26 cellular contexts compared by ENCODE assay signal in genomic region chr5:80941496-80941895, GRCh38.
"Had no signal": no experiment of that assay in that cellular context is flagged by ENCODE, and none has a peak within 500 bp of the region (broad histone marks: within the 10 kb centered on the region; RNA-seq: fewer than 3 reads in every experiment).

No MANE protein-coding gene starts in this region.

- DNase-seq: activated CD4-positive, alpha-beta memory T cell treated with anti-CD3 and anti-CD28 coated beads for 36 hours; activated CD4-positive, alpha-beta T cell treated with anti-CD3 and anti-CD28 coated beads, Interleukin-2, amount 10 ng/mL, durations not matched to agents 24 days and 14 days; activated CD4-positive, CD25-positive, alpha-beta regulatory T cell treated with anti-CD3 and anti-CD28 coated beads, Interleukin-2, amount 50 U/mL, for 72 hours; activated CD8-positive, alpha-beta memory T cell treated with anti-CD3 and anti-CD28 coated beads, Interleukin-2, amount 50 U/mL, for 4 hours; activated effector memory CD4-positive, alpha-beta T cell treated with anti-CD3 and anti-CD28 coated beads, Interleukin-2, amount 50 U/mL, for 16 hours; activated naive CD4-positive, alpha-beta T cell treated with anti-CD3 and anti-CD28 coated beads for 36 hours; activated naive CD8-positive, alpha-beta T cell treated with anti-CD3 and anti-CD28 coated beads for 36 hours; activated T-cell treated with anti-CD3 and anti-CD28 coated beads, Interleukin-2, amount 50 U/mL, for 1 hour; adrenal gland; aorta; body of pancreas; foreskin melanocyte; left colon; naive thymus-derived CD8-positive, alpha-beta T cell; nucleus accumbens; pancreas; right cardiac atrium; stimulated activated CD4-positive, alpha-beta T cell treated with anti-CD3 and anti-CD28 coated beads, Interleukin-15, amount 100 ng/mL, for 24 hours; stimulated activated naive CD4-positive, alpha-beta T cell; T-helper 17 cell; tibial artery had no signal

- H3K36me3 ChIP-seq: adrenal gland, esophagus muscularis mucosa, pancreas, suprapubic skin, tibial artery had no signal

- H3K36me3 Mint-ChIP-seq: activated CD4-positive, alpha-beta memory T cell treated with anti-CD3 and anti-CD28 coated beads for 36 hours; activated naive CD8-positive, alpha-beta T cell treated with anti-CD3 and anti-CD28 coated beads for 36 hours had no signal

- H3K4me1 ChIP-seq: adrenal gland, body of pancreas, esophagus muscularis mucosa, pancreas, suprapubic skin, tibial artery had no signal

- H3K4me3 Mint-ChIP-seq: activated CD4-positive, alpha-beta memory T cell treated with anti-CD3 and anti-CD28 coated beads for 36 hours; activated CD4-positive, alpha-beta T cell treated with anti-CD3 and anti-CD28 coated beads, Interleukin-2, amount 10 ng/mL, durations not matched to agents 24 days and 14 days; activated naive CD4-positive, alpha-beta T cell treated with anti-CD3 and anti-CD28 coated beads for 36 hours; activated naive CD8-positive, alpha-beta T cell treated with anti-CD3 and anti-CD28 coated beads for 36 hours; activated T-helper 1 cell treated with anti-CD3 and anti-CD28 coated beads, Interleukin-12 subunit alpha, Interleukin-12 subunit beta, Interleukin-2, Interleukin-4 antibody, amounts not matched to agents 30 ng/mL and 10 ng/mL and 1 ng/mL, durations not matched to agents 14 hours and 24 hours and 36 hours; memory B cell; naive thymus-derived CD8-positive, alpha-beta T cell; neural crest cell; T-helper 17 cell had no signal

- H3K27me3 Mint-ChIP-seq: activated CD4-positive, alpha-beta memory T cell treated with anti-CD3 and anti-CD28 coated beads for 36 hours; activated naive CD8-positive, alpha-beta T cell treated with anti-CD3 and anti-CD28 coated beads for 36 hours; naive thymus-derived CD8-positive, alpha-beta T cell; T-helper 17 cell had no signal

- H3K27ac ChIP-seq: adrenal gland, body of pancreas, esophagus muscularis mucosa, pancreas, suprapubic skin, tibial artery had no signal

- H3K9me3 ChIP-seq: adrenal gland, body of pancreas, pancreas, suprapubic skin, tibial artery had no signal

- H3K4me1 Mint-ChIP-seq: memory B cell, neural crest cell, T-helper 17 cell had no signal

- H3K27me3 ChIP-seq: adrenal gland, body of pancreas, esophagus muscularis mucosa, pancreas, suprapubic skin, tibial artery had no signal

- H3K4me3 ChIP-seq: adrenal gland, body of pancreas, esophagus muscularis mucosa, pancreas, suprapubic skin, tibial artery had no signal

- H3K27ac Mint-ChIP-seq: activated CD4-positive, alpha-beta memory T cell treated with anti-CD3 and anti-CD28 coated beads for 36 hours; activated CD4-positive, alpha-beta T cell treated with anti-CD3 and anti-CD28 coated beads, Interleukin-2, amount 10 ng/mL, durations not matched to agents 24 days and 14 days; activated naive CD4-positive, alpha-beta T cell treated with anti-CD3 and anti-CD28 coated beads for 36 hours; activated naive CD8-positive, alpha-beta T cell treated with anti-CD3 and anti-CD28 coated beads for 36 hours; activated T-helper 1 cell treated with anti-CD3 and anti-CD28 coated beads, Interleukin-12 subunit alpha, Interleukin-12 subunit beta, Interleukin-2, Interleukin-4 antibody, amounts not matched to agents 30 ng/mL and 10 ng/mL and 1 ng/mL, durations not matched to agents 14 hours and 24 hours and 36 hours; memory B cell; T-helper 17 cell had no signal
